ENCODE assay signal across 8 cellular contexts in the genomic region with DNA sequence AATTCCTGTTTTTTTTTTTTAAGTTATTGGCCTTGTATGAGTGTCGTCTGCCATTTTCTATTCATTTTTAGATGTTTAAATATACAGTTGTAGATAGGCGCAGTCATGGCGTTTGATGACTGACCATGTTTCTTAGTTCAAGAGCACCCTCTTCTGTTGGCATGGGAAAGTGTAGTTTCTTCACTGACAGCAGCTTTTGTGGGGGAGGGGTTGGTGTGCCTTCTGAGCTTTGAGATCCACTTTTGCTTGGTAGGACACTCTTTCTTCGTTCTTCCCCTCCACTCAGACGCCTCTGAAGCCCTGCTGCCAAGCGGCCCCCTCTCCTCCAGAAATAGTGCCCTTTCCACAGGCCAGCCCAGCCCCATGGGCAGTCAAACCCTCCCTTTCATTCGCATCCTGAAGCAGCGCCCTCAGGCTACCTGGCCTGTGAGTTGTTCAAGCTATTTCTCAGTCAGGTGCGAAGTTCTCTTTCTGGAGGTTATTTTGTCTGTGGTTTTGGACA.
DNase-seq lines count a peak whose midpoint lies in the region; ATAC-seq, FAIRE-seq and TF ChIP-seq lines count a peak whose summit lies in the region.

No MANE protein-coding gene starts in this region.

- H4K20me1 ChIP-seq in K562 (replicated peaks; ENCODE audit: control insufficient read depth, insufficient read depth, low read length): no peaks in the 10 kb centered on the region

- no TSS peak for BruUV-seq in K562 (replicated peaks; lab: Mats Ljungman, UMichigan)

- TF ChIP-seq EP300 in K562 (IDR thresholded peaks at IDR 0.05; ENCODE audit: low read length): no peak

- peak; percentile 77 for FAIRE-seq in K562 (lab: Jason Lieb, UNC)

- POLR2A ChIA-PET in K562 (lab: Yijun Ruan, JAX): no interaction called here

- H3K4me1 ChIP-seq in K562 (replicated peaks in 1 of 2; ENCODE audit: control insufficient read depth in 2 of 2, insufficient read depth in 2 of 2, low read length in 2 of 2) (no peaks in the 10 kb centered on the region), skeletal muscle satellite cell (ENCODE audit: control insufficient read depth, insufficient read depth, low read length) (peaks cover 3% of the 10 kb centered on the region)

- peak; percentile 79 to 83 for TF ChIP-seq RAD21 in K562 (CRISPR knock-in tag; conservative IDR thresholded peaks at IDR 0.05 in 1 of 2, IDR thresholded peaks at IDR 0.05 in 1 of 2)

- no peaks in the 10 kb centered on the region for H3K9me1 ChIP-seq in K562 (ENCODE audit: control insufficient read depth, insufficient read depth, low read length)

- no peak overlapping the region for H2AFZ ChIP-seq in K562 (ENCODE audit: low read depth, low read length)

- ATAC-seq in GM18909 (IDR thresholded peaks at IDR 0.05; ENCODE audit: poor library complexity, unreplicated experiment) (peak; percentile 65), K562 (peak; percentile 85), GM18511 (IDR thresholded peaks at IDR 0.05; ENCODE audit: unreplicated experiment) (no peak)

- in situ Hi-C loops in K562 (cut with MboI): loop anchor here (10.0 to 25.0 kb wide), 3 partner anchors 524 to 974 kb away; no protein-coding TSS in a partner anchor

- TF ChIP-seq CTCF in K562 (IDR thresholded peaks at IDR 0.05 in 2 of 3, conservative IDR thresholded peaks at IDR 0.05 in 1 of 3; ENCODE audit: insufficient read depth in 2 of 3, low read depth in 1 of 3, low read length in 3 of 3): peak; percentile 63 to 76 (median 64); a peak in 5 of 6 replicates

- 12% methylated on average over 9 of the region's 9 CpGs for WGBS in K562 (ENCODE audit: insufficient coverage, low coverage, missing lambda C conversion rate)

- H3K4me3 ChIP-seq in K562 (no peak overlapping the region), skeletal muscle satellite cell (ENCODE audit: low read length) (no peak overlapping the region)

- no peak for TF ChIP-seq POLR2A in K562 (conservative IDR thresholded peaks at IDR 0.05)

- no peak overlapping the region for H3K27ac ChIP-seq in K562 (ENCODE audit: extremely low read depth, low read depth, low read length)

- intact Hi-C loops in K562 (cut with micrococcal nuclease): loop anchor here (5.0 kb wide), 4 partner anchors 344 to 829 kb away; a partner anchor contains a TSS

- CTCF ChIA-PET in K562 (lab: Yijun Ruan, JAX; ENCODE audit: low intra/inter-chr PET ratio): interaction anchor here (0.6 to 1.3 kb wide), 3 partner anchors 425 to 994 kb away, joined by 3 to 4 read pairs (median 4); no protein-coding TSS in a partner anchor

- DNase-seq in AG20443 (ENCODE audit: low spot score) (peak; percentile 86), NCI-H1048 (lab: John Stamatoyannopoulos, UW) (peak; percentile 63), SHP77 treated with DMSO at 0.1 percent for 48 hours (lab: John Stamatoyannopoulos, UW) (peak; percentile 55), K562 (ENCODE audit: extremely low read depth in 1 of 4, low spot score in 3 of 4) (peak; percentile 39 to 63 (median 52)), iPS DF 19.7 (ENCODE audit: low read depth, low spot score) (peak; percentile 47)

- H3K9ac ChIP-seq in K562 (ENCODE audit: insufficient read depth in 1 of 2, low read depth in 2 of 2, low read length in 2 of 2) (no peak overlapping the region), skeletal muscle satellite cell (ENCODE audit: low read depth, low read length) (peak overlapping the region; percentile 39)

- H3K27me3 ChIP-seq in K562 (ENCODE audit: control insufficient read depth in 2 of 2, insufficient read depth in 2 of 2, low read length in 2 of 2) (no peaks in the 10 kb centered on the region), skeletal muscle satellite cell (ENCODE audit: control insufficient read depth, insufficient read depth, low read length) (peaks cover 5% of the 10 kb centered on the region)

- H3K4me2 ChIP-seq in K562 (ENCODE audit: insufficient read depth, low read length): no peak overlapping the region
- H3K4me2 ChIP-seq in skeletal muscle satellite cell (ENCODE audit: low read length): no peak overlapping the region

- no peaks in the 10 kb centered on the region for H3K36me3 ChIP-seq in K562 (ENCODE audit: control insufficient read depth, insufficient read depth, low read length)
- H3K36me3 ChIP-seq in skeletal muscle satellite cell (ENCODE audit: insufficient read depth, low read length): no peaks in the 10 kb centered on the region

- H3K9me3 ChIP-seq in K562 (replicated peaks; ENCODE audit: control insufficient read depth, insufficient read depth, low read depth, low read length): no peaks in the 10 kb centered on the region
- no peaks in the 10 kb centered on the region for H3K9me3 ChIP-seq in skeletal muscle satellite cell (replicated peaks; ENCODE audit: low read length)

- no peaks in the 10 kb centered on the region for H3K79me2 ChIP-seq in K562 (ENCODE audit: control insufficient read depth, insufficient read depth, low read length)

TF ChIP-seq in K562, 482 proteins besides CTCF, POLR2A, EP300 and RAD21:
- TF ChIP-seq, protein P1, sequence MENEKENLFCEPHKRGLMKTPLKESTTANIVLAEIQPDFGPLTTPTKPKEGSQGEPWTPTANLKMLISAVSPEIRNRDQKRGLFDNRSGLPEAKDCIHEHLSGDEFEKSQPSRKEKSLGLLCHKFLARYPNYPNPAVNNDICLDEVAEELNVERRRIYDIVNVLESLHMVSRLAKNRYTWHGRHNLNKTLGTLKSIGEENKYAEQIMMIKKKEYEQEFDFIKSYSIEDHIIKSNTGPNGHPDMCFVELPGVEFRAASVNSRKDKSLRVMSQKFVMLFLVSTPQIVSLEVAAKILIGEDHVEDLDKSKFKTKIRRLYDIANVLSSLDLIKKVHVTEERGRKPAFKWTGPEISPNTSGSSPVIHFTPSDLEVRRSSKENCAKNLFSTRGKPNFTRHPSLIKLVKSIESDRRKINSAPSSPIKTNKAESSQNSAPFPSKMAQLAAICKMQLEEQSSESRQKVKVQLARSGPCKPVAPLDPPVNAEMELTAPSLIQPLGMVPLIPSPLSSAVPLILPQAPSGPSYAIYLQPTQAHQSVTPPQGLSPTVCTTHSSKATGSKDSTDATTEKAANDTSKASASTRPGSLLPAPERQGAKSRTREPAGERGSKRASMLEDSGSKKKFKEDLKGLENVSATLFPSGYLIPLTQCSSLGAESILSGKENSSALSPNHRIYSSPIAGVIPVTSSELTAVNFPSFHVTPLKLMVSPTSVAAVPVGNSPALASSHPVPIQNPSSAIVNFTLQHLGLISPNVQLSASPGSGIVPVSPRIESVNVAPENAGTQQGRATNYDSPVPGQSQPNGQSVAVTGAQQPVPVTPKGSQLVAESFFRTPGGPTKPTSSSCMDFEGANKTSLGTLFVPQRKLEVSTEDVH (IDR thresholded peaks at IDR 0.05; ENCODE audit: low read depth, partially characterized antibody): peak; percentile 22
- peak; percentile 41; the same call in 1 of the 2 replicates for TF ChIP-seq NFE2 (IDR thresholded peaks at IDR 0.05; ENCODE audit: low read depth)
- TF ChIP-seq SMC3 (conservative IDR thresholded peaks at IDR 0.05; ENCODE audit: insufficient read depth, low read depth, low read length): peak; percentile 48
- 0 out of 2 replicates have a peak, but pooled peaks have one; percentile 40 for TF ChIP-seq CC2D1A (IDR thresholded peaks at IDR 0.05)
- TF ChIP-seq NFXL1 (CRISPR knock-in tag; IDR thresholded peaks at IDR 0.05): no peak
- peak in 2 of 3 experiments; percentile 13 to 25 for TF ChIP-seq YY1 (IDR thresholded peaks at IDR 0.05; ENCODE audit: borderline replicate concordance in 1 of 3, control insufficient read depth in 1 of 3, extremely low read depth in 1 of 3, insufficient read depth in 3 of 3, insufficient read length in 1 of 3, insufficient replicate concordance in 2 of 3, low read depth in 1 of 3, low read length in 2 of 3)
- TF ChIP-seq MTA2 (IDR thresholded peaks at IDR 0.05; ENCODE audit: low read depth): no peak
- TF ChIP-seq, protein P2, sequence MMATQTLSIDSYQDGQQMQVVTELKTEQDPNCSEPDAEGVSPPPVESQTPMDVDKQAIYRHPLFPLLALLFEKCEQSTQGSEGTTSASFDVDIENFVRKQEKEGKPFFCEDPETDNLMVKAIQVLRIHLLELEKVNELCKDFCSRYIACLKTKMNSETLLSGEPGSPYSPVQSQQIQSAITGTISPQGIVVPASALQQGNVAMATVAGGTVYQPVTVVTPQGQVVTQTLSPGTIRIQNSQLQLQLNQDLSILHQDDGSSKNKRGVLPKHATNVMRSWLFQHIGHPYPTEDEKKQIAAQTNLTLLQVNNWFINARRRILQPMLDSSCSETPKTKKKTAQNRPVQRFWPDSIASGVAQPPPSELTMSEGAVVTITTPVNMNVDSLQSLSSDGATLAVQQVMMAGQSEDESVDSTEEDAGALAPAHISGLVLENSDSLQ (IDR thresholded peaks at IDR 0.05): peak; percentile 39; the same call in 1 of the 2 replicates
- TF ChIP-seq, protein P3, sequence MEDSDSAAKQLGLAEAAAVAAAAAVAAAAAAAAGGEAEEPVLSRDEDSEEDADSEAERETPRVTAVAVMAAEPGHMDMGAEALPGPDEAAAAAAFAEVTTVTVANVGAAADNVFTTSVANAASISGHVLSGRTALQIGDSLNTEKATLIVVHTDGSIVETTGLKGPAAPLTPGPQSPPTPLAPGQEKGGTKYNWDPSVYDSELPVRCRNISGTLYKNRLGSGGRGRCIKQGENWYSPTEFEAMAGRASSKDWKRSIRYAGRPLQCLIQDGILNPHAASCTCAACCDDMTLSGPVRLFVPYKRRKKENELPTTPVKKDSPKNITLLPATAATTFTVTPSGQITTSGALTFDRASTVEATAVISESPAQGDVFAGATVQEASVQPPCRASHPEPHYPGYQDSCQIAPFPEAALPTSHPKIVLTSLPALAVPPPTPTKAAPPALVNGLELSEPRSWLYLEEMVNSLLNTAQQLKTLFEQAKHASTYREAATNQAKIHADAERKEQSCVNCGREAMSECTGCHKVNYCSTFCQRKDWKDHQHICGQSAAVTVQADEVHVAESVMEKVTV (CRISPR knock-in tag; IDR thresholded peaks at IDR 0.05): peak; percentile 72
- TF ChIP-seq ARID2 (IDR thresholded peaks at IDR 0.05): 0 out of 2 replicates have a peak, but pooled peaks have one; percentile 53
- no peak for TF ChIP-seq RBBP5 (IDR thresholded peaks at IDR 0.05; ENCODE audit: borderline replicate concordance, insufficient read depth, low read length, poor library complexity, severe bottlenecking)
